ENCODE assay signal across 11 cellular contexts in the genomic region with DNA sequence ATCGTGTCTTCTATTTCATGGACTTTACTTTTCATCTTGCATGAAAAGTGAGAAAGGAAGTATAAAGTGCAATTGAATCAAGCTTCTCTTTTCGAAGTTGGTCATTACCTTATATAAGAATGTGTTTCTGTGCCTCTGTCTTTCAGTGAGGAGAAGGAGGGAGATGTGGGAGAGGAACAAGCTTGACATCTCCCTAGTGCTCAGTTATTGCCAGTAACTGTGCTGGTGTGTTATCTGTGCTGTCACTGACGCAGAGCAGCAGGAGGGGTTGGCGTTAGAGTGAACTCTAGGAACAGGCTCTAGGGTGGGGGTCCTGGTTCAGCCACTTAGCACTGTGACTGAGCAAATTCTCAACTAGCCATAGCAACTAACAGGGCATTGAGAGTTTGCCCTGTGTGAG. TPM values are rescaled to one million over a fixed set of nuclear protein-coding genes. Genes with fewer than 3 reads are reported as not detected.
A peak's percentile ranks its signal among the peaks of the same experiment; 100 is the strongest.
DNase-seq lines count a peak whose midpoint lies in the region; ATAC-seq and TF ChIP-seq lines count a peak whose summit lies in the region.
"Had no signal": no experiment of that assay in that cellular context is flagged by ENCODE, and none has a peak within 500 bp of the region (broad histone marks: within the 10 kb centered on the region; RNA-seq: fewer than 3 reads in every experiment).

No MANE protein-coding gene starts in this region.

- H3K4me1 ChIP-seq in mucosa of descending colon (ENCODE audit: low read depth): no peaks in the 10 kb centered on the region
- H3K4me1 ChIP-seq: psoas muscle had no signal

- DNase-seq in NOMO-1 treated with DMSO at 0.1 percent for 48 hours (lab: John Stamatoyannopoulos, UW; ENCODE audit: unreplicated experiment) (peak; percentile 42), mucosa of descending colon (no peak), ACHN (no peak), DMS 273 treated with DMSO at 0.1 percent for 48 hours (lab: John Stamatoyannopoulos, UW) (no peak)
- DNase-seq in activated naive CD4-positive, alpha-beta T cell treated with anti-CD3 and anti-CD28 coated beads, Interleukin-2, amount 50 U/mL, for 16 hours: no peak
- DNase-seq in stimulated activated naive CD8-positive, alpha-beta T cell treated with anti-CD3 and anti-CD28 coated beads, Interleukin-15, Interleukin-2, amounts not matched to agents 100 U/mL and 50 U/mL, for 24 hours: no peak
- DNase-seq: CD8-positive, alpha-beta memory T cell; effector memory CD8-positive, alpha-beta T cell had no signal

- no peaks in the 10 kb centered on the region for H3K36me3 ChIP-seq in mucosa of descending colon (ENCODE audit: low read depth)

- H3K9me3 ChIP-seq in mucosa of descending colon: peaks cover 6% of the 10 kb centered on the region
- H3K9me3 ChIP-seq: psoas muscle had no signal

- intact Hi-C loops in mucosa of descending colon (cut with DNase I, micrococcal nuclease): no loop called here

- ATAC-seq in GM18520 (IDR thresholded peaks at IDR 0.05; ENCODE audit: unreplicated experiment) (peak; percentile 4), HG02588 (IDR thresholded peaks at IDR 0.05; ENCODE audit: unreplicated experiment) (peak; percentile 15), mucosa of descending colon (peak; percentile 20)
- no peak for ATAC-seq in stimulated activated naive CD8-positive, alpha-beta T cell treated with anti-CD3 and anti-CD28 coated beads, Interleukin-15, Interleukin-2, amounts not matched to agents 100 U/mL and 50 U/mL, for 24 hours
- ATAC-seq: psoas muscle had no signal

- TF ChIP-seq CTCF in mucosa of descending colon (IDR thresholded peaks at IDR 0.05): no peak

- in situ Hi-C loops in ACHN (cut with HindIII; ENCODE audit: low pct_ligation_motif_present, low pct_unique_long_range_greater_than_20kb, low sequenced_read_pairs): no loop called here

- no peak overlapping the region for H3K4me3 ChIP-seq in mucosa of descending colon
- H3K4me3 ChIP-seq: psoas muscle had no signal

RNA-seq across cellular contexts. Expression of a gene that starts 34.0 kb away (rescaled TPM):
- 10 to 100 TPM in 2 of 3 donors, 1 to 10 TPM in 1; 9.1 to 20.2 (median 11.6) TPM for total RNA-seq in mucosa of descending colon
